33 cellular contexts compared by ENCODE assay signal in the genomic region with DNA sequence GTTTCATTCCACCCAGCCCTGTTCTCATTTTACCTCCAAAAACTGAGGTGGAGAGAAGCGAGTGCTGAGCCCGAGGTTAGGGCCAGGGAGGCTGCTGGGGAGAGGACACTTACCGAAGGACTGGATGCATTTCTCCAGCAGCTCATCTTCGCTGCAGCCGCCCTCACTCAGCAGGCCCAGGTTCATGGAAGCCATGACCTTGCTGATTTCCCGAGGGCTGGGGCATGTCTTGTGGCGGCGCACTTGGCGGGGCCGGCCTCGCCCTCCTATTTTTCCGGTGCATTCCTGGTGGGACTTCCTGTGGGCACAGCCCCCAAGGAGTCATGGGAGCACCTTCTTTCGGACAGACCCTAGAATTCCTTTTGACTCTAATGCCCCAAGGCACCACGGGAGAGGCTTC. TPM values are rescaled to one million over a fixed set of nuclear protein-coding genes. Genes with fewer than 3 reads are reported as not detected.
"Had no signal": no experiment of that assay in that cellular context is flagged by ENCODE, and none has a peak within 500 bp of the region (broad histone marks: within the 10 kb centered on the region; RNA-seq: fewer than 3 reads in every experiment).

No MANE protein-coding gene starts in this region.

- DNase-seq: activated B cell treated with CpG ODN at 0.5 μM for 24 hours; activated CD4-positive, alpha-beta memory T cell treated with anti-CD3 and anti-CD28 coated beads for 36 hours; activated CD4-positive, alpha-beta T cell treated with anti-CD3 and anti-CD28 coated beads for 4 hours; activated CD4-positive, alpha-beta T cell treated with anti-CD3 and anti-CD28 coated beads, Interleukin-2, amount 10 ng/mL, durations not matched to agents 24 days and 14 days; activated CD4-positive, alpha-beta T cell treated with anti-CD3 and anti-CD28 coated beads, Interleukin-2, amount 50 U/mL, for 1 hour; activated CD4-positive, alpha-beta T cell treated with anti-CD3 and anti-CD28 coated beads, Interleukin-2, amount 50 U/mL, for 4 hours; activated CD4-positive, CD25-positive, alpha-beta regulatory T cell treated with anti-CD3 and anti-CD28 coated beads, Interleukin-2, amount 50 U/mL, for 72 hours; activated CD8-positive, alpha-beta memory T cell treated with anti-CD3 and anti-CD28 coated beads, Interleukin-2, amount 50 U/mL, for 4 hours; activated CD8-positive, alpha-beta T cell treated with anti-CD3 and anti-CD28 coated beads for 36 hours; activated effector memory CD4-positive, alpha-beta T cell treated with anti-CD3 and anti-CD28 coated beads, Interleukin-2, amount 50 U/mL, for 16 hours; activated gamma-delta T cell treated with Interleukin-2 at 50 U/mL for 16 hours; activated naive CD4-positive, alpha-beta T cell; activated naive CD4-positive, alpha-beta T cell treated with anti-CD3 and anti-CD28 coated beads for 36 hours; activated naive CD4-positive, alpha-beta T cell treated with anti-CD3 and anti-CD28 coated beads, Interleukin-2, amount 50 U/mL, for 16 hours; activated naive CD8-positive, alpha-beta T cell treated with anti-CD3 and anti-CD28 coated beads for 36 hours; activated T-cell treated with anti-CD3 and anti-CD28 coated beads for 4 hours; activated T-cell treated with anti-CD3 and anti-CD28 coated beads, Interleukin-2, amount 50 U/mL, for 1 hour; activated T-cell treated with anti-CD3 and anti-CD28 coated beads, Interleukin-2, amount 50 U/mL, for 4 hours; activated T-cell treated with anti-CD3 and anti-CD28 coated beads, Interleukin-2, amount 50 U/mL, for 72 hours; adrenal gland; amniotic stem cell; aorta; body of pancreas; brain microvascular endothelial cell; central memory CD4-positive, alpha-beta T cell; T-helper 2 cell; T-helper 9 cell had no signal

- FAIRE-seq: astrocyte, TTC549 had no signal

- H3K27me3 ChIP-seq: brain microvascular endothelial cell had no signal

- H3K9me3 ChIP-seq: adrenal gland, body of pancreas, breast epithelium had no signal

- ATAC-seq: activated CD8-positive, alpha-beta T cell treated with anti-CD3 and anti-CD28 coated beads for 36 hours; activated naive CD4-positive, alpha-beta T cell treated with anti-CD3 and anti-CD28 coated beads, Interleukin-2, amount 50 U/mL, for 72 hours; activated T-cell treated with anti-CD3 and anti-CD28 coated beads, Interleukin-2, amount 50 U/mL, for 4 hours; activated T-cell treated with anti-CD3 and anti-CD28 coated beads, Interleukin-2, amount 50 U/mL, for 72 hours; activated T-helper 17 cell treated with anti-CD3 and anti-CD28 coated beads, Interleukin-2, amount 50 U/mL, for 72 hours; body of pancreas had no signal

- H3K4me3 ChIP-seq: adrenal gland, body of pancreas, breast epithelium had no signal

- H3K4me1 ChIP-seq: breast epithelium had no signal

- H3K27ac ChIP-seq: adrenal gland, body of pancreas, brain microvascular endothelial cell, breast epithelium, VCaP had no signal

- H3K36me3 ChIP-seq: adrenal gland, brain microvascular endothelial cell, breast epithelium had no signal

RNA-seq across cellular contexts. Expression of a gene that starts 4.2 kb away (rescaled TPM):
- total RNA-seq: astrocyte had no signal

RNA-seq across cellular contexts. Expression of a gene that starts 34.0 kb away (rescaled TPM):
- total RNA-seq: activated CD8-positive, alpha-beta T cell treated with anti-CD3 and anti-CD28 coated beads for 36 hours had no signal
